10 cellular contexts compared by ENCODE assay signal in genomic region chr6:20952605-20953004, GRCh38.
DNase-seq lines count a peak whose midpoint lies in the region; ATAC-seq, FAIRE-seq and TF ChIP-seq lines count a peak whose summit lies in the region.
"Had no signal": no experiment of that assay in that cellular context is flagged by ENCODE, and none has a peak within 500 bp of the region (broad histone marks: within the 10 kb centered on the region; RNA-seq: fewer than 3 reads in every experiment).

No MANE protein-coding gene starts in this region.

- H3K27me3 Mint-ChIP-seq in astrocyte (ENCODE audit: low read depth, unreplicated experiment) = no peaks in the 10 kb centered on the region
- no peaks in the 10 kb centered on the region for H3K27me3 Mint-ChIP-seq in activated naive CD8-positive, alpha-beta T cell treated with anti-CD3 and anti-CD28 coated beads, Interleukin-2, amount 50 U/mL, for 24 hours
- no peaks in the 10 kb centered on the region for H3K27me3 Mint-ChIP-seq in stimulated activated naive CD8-positive, alpha-beta T cell treated with anti-CD3 and anti-CD28 coated beads, Interleukin-15, amount 100 ng/mL, for 72 hours
- H3K27me3 Mint-ChIP-seq: activated CD4-positive, alpha-beta memory T cell treated with anti-CD3 and anti-CD28 coated beads for 36 hours had no signal

- ATAC-seq in activated naive CD8-positive, alpha-beta T cell treated with anti-CD3 and anti-CD28 coated beads, Interleukin-2, amount 50 U/mL, for 24 hours = no peak
- no peak for ATAC-seq in stimulated activated naive CD8-positive, alpha-beta T cell treated with anti-CD3 and anti-CD28 coated beads, Interleukin-15, amount 100 ng/mL, for 72 hours

- FAIRE-seq in astrocyte (lab: Jason Lieb, UNC) = no peak

- H3K79me2 ChIP-seq in astrocyte (ENCODE audit: insufficient read depth, low read length) = no peaks in the 10 kb centered on the region

- peak overlapping the region; percentile 61 for H3K4me2 ChIP-seq in astrocyte (ENCODE audit: low read length)

- H3K27ac ChIP-seq in HUES6 (ENCODE audit: low read depth, low read length) (no peak overlapping the region), astrocyte (ENCODE audit: low read depth, low read length) (peak overlapping the region; percentile 11)
- H3K27ac ChIP-seq: cardiac muscle cell had no signal

- no peak overlapping the region for H3K4me3 Mint-ChIP-seq in astrocyte (ENCODE audit: unreplicated experiment)
- H3K4me3 Mint-ChIP-seq in activated naive CD8-positive, alpha-beta T cell treated with anti-CD3 and anti-CD28 coated beads, Interleukin-2, amount 50 U/mL, for 24 hours = no peak overlapping the region
- no peak overlapping the region for H3K4me3 Mint-ChIP-seq in stimulated activated naive CD8-positive, alpha-beta T cell treated with anti-CD3 and anti-CD28 coated beads, Interleukin-15, amount 100 ng/mL, for 72 hours
- H3K4me3 Mint-ChIP-seq: activated CD4-positive, alpha-beta memory T cell treated with anti-CD3 and anti-CD28 coated beads for 36 hours had no signal

- H3K27me3 ChIP-seq in HUES6 (ENCODE audit: control insufficient read depth, insufficient read depth, low read length) = no peaks in the 10 kb centered on the region
- no peaks in the 10 kb centered on the region for H3K27me3 ChIP-seq in astrocyte (ENCODE audit: insufficient read depth, low read length)
- H3K27me3 ChIP-seq: cardiac muscle cell had no signal

- no peak overlapping the region for H2AFZ ChIP-seq in astrocyte (ENCODE audit: low read depth, low read length)

- peaks cover 7% of the 10 kb centered on the region for H3K4me1 Mint-ChIP-seq in astrocyte (ENCODE audit: low read depth, unreplicated experiment)
- H3K4me1 Mint-ChIP-seq in activated naive CD8-positive, alpha-beta T cell treated with anti-CD3 and anti-CD28 coated beads, Interleukin-2, amount 50 U/mL, for 24 hours = no peaks in the 10 kb centered on the region
- no peaks in the 10 kb centered on the region for H3K4me1 Mint-ChIP-seq in stimulated activated naive CD8-positive, alpha-beta T cell treated with anti-CD3 and anti-CD28 coated beads, Interleukin-15, amount 100 ng/mL, for 72 hours

- TF ChIP-seq CTCF in astrocyte (IDR thresholded peaks at IDR 0.05; ENCODE audit: insufficient read depth, low read depth, low read length) = no peak

- H4K20me1 ChIP-seq in astrocyte (ENCODE audit: insufficient read depth, low read length) = no peaks in the 10 kb centered on the region

- H3K9me3 ChIP-seq in HUES6 (ENCODE audit: control insufficient read depth, insufficient read depth, low read depth, low read length) (no peaks in the 10 kb centered on the region), astrocyte (ENCODE audit: insufficient read depth, low read depth, low read length) (no peaks in the 10 kb centered on the region)

- no peak overlapping the region for H3K27ac Mint-ChIP-seq in astrocyte (ENCODE audit: unreplicated experiment)
- no peak overlapping the region for H3K27ac Mint-ChIP-seq in activated naive CD8-positive, alpha-beta T cell treated with anti-CD3 and anti-CD28 coated beads, Interleukin-2, amount 50 U/mL, for 24 hours
- H3K27ac Mint-ChIP-seq in stimulated activated naive CD8-positive, alpha-beta T cell treated with anti-CD3 and anti-CD28 coated beads, Interleukin-15, amount 100 ng/mL, for 72 hours = no peak overlapping the region
- H3K27ac Mint-ChIP-seq: activated CD4-positive, alpha-beta memory T cell treated with anti-CD3 and anti-CD28 coated beads for 36 hours had no signal

- H3K36me3 ChIP-seq in HUES6 (ENCODE audit: control insufficient read depth, insufficient read depth, low read length) (no peaks in the 10 kb centered on the region), astrocyte (ENCODE audit: insufficient read depth, low read length) (no peaks in the 10 kb centered on the region)
- H3K36me3 ChIP-seq: cardiac muscle cell had no signal

- H3K4me3 ChIP-seq in HUES6 (ENCODE audit: low read depth, low read length) (peak overlapping the region; percentile 11; the same call in 1 of the 2 replicates), astrocyte (ENCODE audit: insufficient read depth, low read depth, low read length) (peak overlapping the region; percentile 18)
- H3K4me3 ChIP-seq: cardiac muscle cell had no signal

- peaks cover 34% of the 10 kb centered on the region for H3K4me1 ChIP-seq in HUES6 (ENCODE audit: control insufficient read depth, insufficient read depth, low read length)
- H3K4me1 ChIP-seq in astrocyte (ENCODE audit: insufficient read depth, low read length) = peaks cover 7% of the 10 kb centered on the region

- no peak overlapping the region for H3K9ac ChIP-seq in HUES6 (ENCODE audit: low read length)
- no peak overlapping the region for H3K9ac ChIP-seq in astrocyte (ENCODE audit: low read length)

- DNase-seq in DMS153 (lab: John Stamatoyannopoulos, UW) (peak; percentile 68), astrocyte (ENCODE audit: low read depth) (peak; percentile 88), kidney tubule cell (ENCODE audit: low spot score) (peak; percentile 93), NOMO-1 treated with DMSO at 0.1 percent for 48 hours (lab: John Stamatoyannopoulos, UW; ENCODE audit: unreplicated experiment) (no peak), cerebellar nuclear complex (lab: John Stamatoyannopoulos, UW) (no peak)
- DNase-seq in activated naive CD8-positive, alpha-beta T cell treated with anti-CD3 and anti-CD28 coated beads, Interleukin-2, amount 50 U/mL, for 24 hours = no peak
- no peak for DNase-seq in stimulated activated naive CD8-positive, alpha-beta T cell treated with anti-CD3 and anti-CD28 coated beads, Interleukin-15, amount 100 ng/mL, for 72 hours
- DNase-seq: activated CD4-positive, alpha-beta memory T cell treated with anti-CD3 and anti-CD28 coated beads for 36 hours had no signal

- H3K36me3 Mint-ChIP-seq in astrocyte (ENCODE audit: low read depth, unreplicated experiment) = peaks cover 2% of the 10 kb centered on the region
- H3K36me3 Mint-ChIP-seq in activated naive CD8-positive, alpha-beta T cell treated with anti-CD3 and anti-CD28 coated beads, Interleukin-2, amount 50 U/mL, for 24 hours (ENCODE audit: low read depth) = peaks cover 18% of the 10 kb centered on the region

- peaks cover 2% of the 10 kb centered on the region for H3K9me3 Mint-ChIP-seq in astrocyte (ENCODE audit: unreplicated experiment)
- no peaks in the 10 kb centered on the region for H3K9me3 Mint-ChIP-seq in activated naive CD8-positive, alpha-beta T cell treated with anti-CD3 and anti-CD28 coated beads, Interleukin-2, amount 50 U/mL, for 24 hours
- no peaks in the 10 kb centered on the region for H3K9me3 Mint-ChIP-seq in stimulated activated naive CD8-positive, alpha-beta T cell treated with anti-CD3 and anti-CD28 coated beads, Interleukin-15, amount 100 ng/mL, for 72 hours
- H3K9me3 Mint-ChIP-seq: activated CD4-positive, alpha-beta memory T cell treated with anti-CD3 and anti-CD28 coated beads for 36 hours had no signal

Comparison
In these comparisons a context has a peak if more than half of its experiments do, and no peak if none do; other contexts are left out.
1. DNase-seq: peak in DMS153 (single experiment), astrocyte (single experiment) and kidney tubule cell (single experiment); none in activated naive CD8-positive, alpha-beta T cell treated with anti-CD3 and anti-CD28 coated beads, Interleukin-2, amount 50 U/mL, for 24 hours (single experiment), NOMO-1 treated with DMSO at 0.1 percent for 48 hours (single experiment), cerebellar nuclear complex (0 of 2) and stimulated activated naive CD8-positive, alpha-beta T cell treated with anti-CD3 and anti-CD28 coated beads, Interleukin-15, amount 100 ng/mL, for 72 hours (0 of 2).